ENCODE assay signal across 1 cellular context in the genomic region with DNA sequence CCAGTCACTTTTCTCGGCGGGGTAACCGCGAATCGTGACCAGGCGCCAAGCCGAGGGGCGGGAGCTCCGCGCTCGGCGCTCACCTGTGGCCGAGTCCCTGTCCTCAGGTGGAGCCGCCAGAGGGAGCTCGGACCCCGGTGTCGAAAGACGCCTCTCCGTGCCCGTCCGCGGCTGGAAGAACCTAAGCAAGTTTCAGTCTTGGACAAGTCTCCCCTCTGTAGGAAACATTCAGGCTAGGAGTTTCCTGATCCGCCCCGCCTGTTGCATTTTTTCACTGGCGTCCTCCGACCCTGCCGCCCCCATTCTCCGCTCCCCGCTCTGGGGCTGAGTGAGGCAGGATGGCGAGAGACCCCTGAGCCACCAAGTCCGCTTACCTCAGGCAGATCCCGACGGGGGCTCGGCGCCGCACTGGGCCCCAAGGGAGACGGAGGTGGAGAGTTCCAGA.
TF ChIP-seq lines count a peak whose summit lies in the region.

No MANE protein-coding gene starts in this region.

TF ChIP-seq in GM23338, 12 proteins besides CTCF, POLR2A, EP300 and RAD21 (continued from another document):
- TF ChIP-seq, protein P1, sequence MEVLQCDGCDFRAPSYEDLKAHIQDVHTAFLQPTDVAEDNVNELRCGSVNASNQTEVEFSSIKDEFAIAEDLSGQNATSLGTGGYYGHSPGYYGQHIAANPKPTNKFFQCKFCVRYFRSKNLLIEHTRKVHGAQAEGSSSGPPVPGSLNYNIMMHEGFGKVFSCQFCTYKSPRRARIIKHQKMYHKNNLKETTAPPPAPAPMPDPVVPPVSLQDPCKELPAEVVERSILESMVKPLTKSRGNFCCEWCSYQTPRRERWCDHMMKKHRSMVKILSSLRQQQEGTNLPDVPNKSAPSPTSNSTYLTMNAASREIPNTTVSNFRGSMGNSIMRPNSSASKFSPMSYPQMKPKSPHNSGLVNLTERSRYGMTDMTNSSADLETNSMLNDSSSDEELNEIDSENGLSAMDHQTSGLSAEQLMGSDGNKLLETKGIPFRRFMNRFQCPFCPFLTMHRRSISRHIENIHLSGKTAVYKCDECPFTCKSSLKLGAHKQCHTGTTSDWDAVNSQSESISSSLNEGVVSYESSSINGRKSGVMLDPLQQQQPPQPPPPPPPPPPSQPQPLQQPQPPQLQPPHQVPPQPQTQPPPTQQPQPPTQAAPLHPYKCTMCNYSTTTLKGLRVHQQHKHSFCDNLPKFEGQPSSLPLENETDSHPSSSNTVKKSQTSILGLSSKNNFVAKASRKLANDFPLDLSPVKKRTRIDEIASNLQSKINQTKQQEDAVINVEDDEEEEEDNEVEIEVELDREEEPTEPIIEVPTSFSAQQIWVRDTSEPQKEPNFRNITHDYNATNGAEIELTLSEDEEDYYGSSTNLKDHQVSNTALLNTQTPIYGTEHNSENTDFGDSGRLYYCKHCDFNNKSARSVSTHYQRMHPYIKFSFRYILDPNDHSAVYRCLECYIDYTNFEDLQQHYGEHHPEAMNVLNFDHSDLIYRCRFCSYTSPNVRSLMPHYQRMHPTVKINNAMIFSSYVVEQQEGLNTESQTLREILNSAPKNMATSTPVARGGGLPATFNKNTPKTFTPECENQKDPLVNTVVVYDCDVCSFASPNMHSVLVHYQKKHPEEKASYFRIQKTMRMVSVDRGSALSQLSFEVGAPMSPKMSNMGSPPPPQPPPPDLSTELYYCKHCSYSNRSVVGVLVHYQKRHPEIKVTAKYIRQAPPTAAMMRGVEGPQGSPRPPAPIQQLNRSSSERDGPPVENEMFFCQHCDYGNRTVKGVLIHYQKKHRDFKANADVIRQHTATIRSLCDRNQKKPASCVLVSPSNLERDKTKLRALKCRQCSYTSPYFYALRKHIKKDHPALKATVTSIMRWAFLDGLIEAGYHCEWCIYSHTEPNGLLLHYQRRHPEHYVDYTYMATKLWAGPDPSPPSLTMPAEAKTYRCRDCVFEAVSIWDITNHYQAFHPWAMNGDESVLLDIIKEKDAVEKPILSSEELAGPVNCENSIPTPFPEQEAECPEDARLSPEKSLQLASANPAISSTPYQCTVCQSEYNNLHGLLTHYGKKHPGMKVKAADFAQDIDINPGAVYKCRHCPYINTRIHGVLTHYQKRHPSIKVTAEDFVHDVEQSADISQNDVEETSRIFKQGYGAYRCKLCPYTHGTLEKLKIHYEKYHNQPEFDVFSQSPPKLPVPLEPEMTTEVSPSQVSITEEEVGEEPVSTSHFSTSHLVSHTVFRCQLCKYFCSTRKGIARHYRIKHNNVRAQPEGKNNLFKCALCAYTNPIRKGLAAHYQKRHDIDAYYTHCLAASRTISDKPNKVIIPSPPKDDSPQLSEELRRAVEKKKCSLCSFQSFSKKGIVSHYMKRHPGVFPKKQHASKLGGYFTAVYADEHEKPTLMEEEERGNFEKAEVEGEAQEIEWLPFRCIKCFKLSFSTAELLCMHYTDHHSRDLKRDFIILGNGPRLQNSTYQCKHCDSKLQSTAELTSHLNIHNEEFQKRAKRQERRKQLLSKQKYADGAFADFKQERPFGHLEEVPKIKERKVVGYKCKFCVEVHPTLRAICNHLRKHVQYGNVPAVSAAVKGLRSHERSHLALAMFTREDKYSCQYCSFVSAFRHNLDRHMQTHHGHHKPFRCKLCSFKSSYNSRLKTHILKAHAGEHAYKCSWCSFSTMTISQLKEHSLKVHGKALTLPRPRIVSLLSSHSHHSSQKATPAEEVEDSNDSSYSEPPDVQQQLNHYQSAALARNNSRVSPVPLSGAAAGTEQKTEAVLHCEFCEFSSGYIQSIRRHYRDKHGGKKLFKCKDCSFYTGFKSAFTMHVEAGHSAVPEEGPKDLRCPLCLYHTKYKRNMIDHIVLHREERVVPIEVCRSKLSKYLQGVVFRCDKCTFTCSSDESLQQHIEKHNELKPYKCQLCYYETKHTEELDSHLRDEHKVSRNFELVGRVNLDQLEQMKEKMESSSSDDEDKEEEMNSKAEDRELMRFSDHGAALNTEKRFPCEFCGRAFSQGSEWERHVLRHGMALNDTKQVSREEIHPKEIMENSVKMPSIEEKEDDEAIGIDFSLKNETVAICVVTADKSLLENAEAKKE (CRISPR knock-in tag; IDR thresholded peaks at IDR 0.05): no peak
- no peak for TF ChIP-seq NANOG (IDR thresholded peaks at IDR 0.05; ENCODE audit: borderline replicate concordance)
- TF ChIP-seq, protein P2, sequence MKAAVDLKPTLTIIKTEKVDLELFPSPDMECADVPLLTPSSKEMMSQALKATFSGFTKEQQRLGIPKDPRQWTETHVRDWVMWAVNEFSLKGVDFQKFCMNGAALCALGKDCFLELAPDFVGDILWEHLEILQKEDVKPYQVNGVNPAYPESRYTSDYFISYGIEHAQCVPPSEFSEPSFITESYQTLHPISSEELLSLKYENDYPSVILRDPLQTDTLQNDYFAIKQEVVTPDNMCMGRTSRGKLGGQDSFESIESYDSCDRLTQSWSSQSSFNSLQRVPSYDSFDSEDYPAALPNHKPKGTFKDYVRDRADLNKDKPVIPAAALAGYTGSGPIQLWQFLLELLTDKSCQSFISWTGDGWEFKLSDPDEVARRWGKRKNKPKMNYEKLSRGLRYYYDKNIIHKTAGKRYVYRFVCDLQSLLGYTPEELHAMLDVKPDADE (IDR thresholded peaks at IDR 0.05): no peak
- TF ChIP-seq, protein P3, sequence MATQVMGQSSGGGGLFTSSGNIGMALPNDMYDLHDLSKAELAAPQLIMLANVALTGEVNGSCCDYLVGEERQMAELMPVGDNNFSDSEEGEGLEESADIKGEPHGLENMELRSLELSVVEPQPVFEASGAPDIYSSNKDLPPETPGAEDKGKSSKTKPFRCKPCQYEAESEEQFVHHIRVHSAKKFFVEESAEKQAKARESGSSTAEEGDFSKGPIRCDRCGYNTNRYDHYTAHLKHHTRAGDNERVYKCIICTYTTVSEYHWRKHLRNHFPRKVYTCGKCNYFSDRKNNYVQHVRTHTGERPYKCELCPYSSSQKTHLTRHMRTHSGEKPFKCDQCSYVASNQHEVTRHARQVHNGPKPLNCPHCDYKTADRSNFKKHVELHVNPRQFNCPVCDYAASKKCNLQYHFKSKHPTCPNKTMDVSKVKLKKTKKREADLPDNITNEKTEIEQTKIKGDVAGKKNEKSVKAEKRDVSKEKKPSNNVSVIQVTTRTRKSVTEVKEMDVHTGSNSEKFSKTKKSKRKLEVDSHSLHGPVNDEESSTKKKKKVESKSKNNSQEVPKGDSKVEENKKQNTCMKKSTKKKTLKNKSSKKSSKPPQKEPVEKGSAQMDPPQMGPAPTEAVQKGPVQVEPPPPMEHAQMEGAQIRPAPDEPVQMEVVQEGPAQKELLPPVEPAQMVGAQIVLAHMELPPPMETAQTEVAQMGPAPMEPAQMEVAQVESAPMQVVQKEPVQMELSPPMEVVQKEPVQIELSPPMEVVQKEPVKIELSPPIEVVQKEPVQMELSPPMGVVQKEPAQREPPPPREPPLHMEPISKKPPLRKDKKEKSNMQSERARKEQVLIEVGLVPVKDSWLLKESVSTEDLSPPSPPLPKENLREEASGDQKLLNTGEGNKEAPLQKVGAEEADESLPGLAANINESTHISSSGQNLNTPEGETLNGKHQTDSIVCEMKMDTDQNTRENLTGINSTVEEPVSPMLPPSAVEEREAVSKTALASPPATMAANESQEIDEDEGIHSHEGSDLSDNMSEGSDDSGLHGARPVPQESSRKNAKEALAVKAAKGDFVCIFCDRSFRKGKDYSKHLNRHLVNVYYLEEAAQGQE (IDR thresholded peaks at IDR 0.05; ENCODE audit: unreplicated experiment): no peak
